Comparison of ENCODE assay signal across 1 cellular context in genomic region chr7:150977382-150978135, GRCh38.
TF ChIP-seq lines count a peak whose summit lies in the region.

No MANE protein-coding gene starts in this region.

TF ChIP-seq in A549, 52 proteins besides CTCF, POLR2A, EP300 and RAD21 (continued from another document):
- TF ChIP-seq PBX3 (IDR thresholded peaks at IDR 0.05) (no peak), NFE2L2 (conservative IDR thresholded peaks at IDR 0.05; ENCODE audit: low read length) (no peak), ZSCAN20 (CRISPR knock-in tag; IDR thresholded peaks at IDR 0.05) (no peak), HEYL (CRISPR knock-in tag; IDR thresholded peaks at IDR 0.05) (no peak), HES2 (IDR thresholded peaks at IDR 0.05) (no peak), USF2 (IDR thresholded peaks at IDR 0.05) (no peak), JUN (IDR thresholded peaks at IDR 0.05) (no peak), CEBPB (IDR thresholded peaks at IDR 0.05) (no peak), CBX8 (IDR thresholded peaks at IDR 0.05) (no peak), HOXB5 (CRISPR knock-in tag; IDR thresholded peaks at IDR 0.05) (no peak)
